8 cellular contexts compared by ENCODE assay signal in genomic region chr3:27360113-27361078, GRCh38. TPM values are rescaled to one million over a fixed set of nuclear protein-coding genes. Genes with fewer than 3 reads are reported as not detected.
A peak's percentile ranks its signal among the peaks of the same experiment; 100 is the strongest.
DNase-seq lines count a peak whose midpoint lies in the region; ATAC-seq, FAIRE-seq and TF ChIP-seq lines count a peak whose summit lies in the region.

No MANE protein-coding gene starts in this region.

- H3K4me1 ChIP-seq in ascending aorta = no peaks in the 10 kb centered on the region

- ATAC-seq in HG02938 (IDR thresholded peaks at IDR 0.05; ENCODE audit: unreplicated experiment) = peak; percentile 35
- ATAC-seq in GM21526 (IDR thresholded peaks at IDR 0.05; ENCODE audit: low FRiP score, unreplicated experiment) = no peak
- ATAC-seq in HG03280 (IDR thresholded peaks at IDR 0.05; ENCODE audit: unreplicated experiment) = no peak

- peak; percentile 89 for FAIRE-seq in GM18507 (lab: Jason Lieb, UNC)

- no peak overlapping the region for H3K4me3 ChIP-seq in ascending aorta

- H3K36me3 ChIP-seq in ascending aorta = no peaks in the 10 kb centered on the region

- H3K27me3 ChIP-seq in ascending aorta = no peaks in the 10 kb centered on the region

- DNase-seq in GM18507 (ENCODE audit: extremely low spot score, insufficient read length, low read depth) (no peak), NCI-H510A treated with DMSO at 0.1 percent for 48 hours (lab: John Stamatoyannopoulos, UW) (peak; percentile 86), glomerular visceral epithelial cell (ENCODE audit: extremely low spot score) (peak; percentile 10), ascending aorta (ENCODE audit: low spot score in 2 of 2) (no peak), amygdala (lab: John Stamatoyannopoulos, UW) (no peak)

- no peak overlapping the region for H3K27ac ChIP-seq in ascending aorta

- no peak for TF ChIP-seq CTCF in ascending aorta (IDR thresholded peaks at IDR 0.05)

- intact Hi-C loops in ascending aorta (cut with DNase I) = no loop called here

- H3K9me3 ChIP-seq in ascending aorta = no peaks in the 10 kb centered on the region

RNA-seq across cellular contexts. Expression of gene NEK10, which starts 8.8 kb away (rescaled TPM):
- total RNA-seq in ascending aorta = not detected

Comparison
In these comparisons a context has a peak if more than half of its experiments do, and no peak if none do; other contexts are left out.
1. DNase-seq: peak in NCI-H510A treated with DMSO at 0.1 percent for 48 hours (single experiment) and glomerular visceral epithelial cell (single experiment); none in GM18507 (single experiment), ascending aorta (0 of 2) and amygdala (0 of 56).